In the genomic region with DNA sequence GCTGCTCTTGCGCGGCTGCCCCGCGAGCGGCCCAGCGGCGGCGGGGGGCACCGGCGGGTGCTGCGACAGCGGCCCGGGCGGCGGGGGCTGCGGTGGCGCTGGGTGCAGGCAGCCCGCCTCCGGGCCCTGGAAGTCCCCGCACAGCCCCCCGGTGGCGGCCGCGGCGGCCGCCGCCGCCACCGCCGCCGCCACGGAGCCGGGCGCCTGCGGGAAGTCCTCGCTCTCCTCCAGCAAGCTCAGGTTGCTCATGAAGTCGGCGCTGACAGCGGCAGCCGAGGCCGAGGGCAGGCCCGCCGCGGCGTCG, we compare ENCODE assay signal across 8 cellular contexts. TPM values are rescaled to one million over a fixed set of nuclear protein-coding genes. Genes with fewer than 3 reads are reported as not detected.
DNase-seq lines count a peak whose midpoint lies in the region; ATAC-seq, FAIRE-seq and TF ChIP-seq lines count a peak whose summit lies in the region.

No MANE protein-coding gene starts in this region.

- no peaks in the 10 kb centered on the region for H3K27me3 ChIP-seq in GM06990 (replicated peaks; ENCODE audit: control insufficient read depth, insufficient read depth, low read length)
- H3K27me3 ChIP-seq in endothelial cell of umbilical vein (ENCODE audit: control insufficient read depth in 2 of 2, insufficient read depth in 2 of 2, low read length in 2 of 2): no peaks in the 10 kb centered on the region
- no peaks in the 10 kb centered on the region for H3K27me3 ChIP-seq in parathyroid adenoma (ENCODE audit: control insufficient read depth, insufficient read depth, low read length)

- no peak for TF ChIP-seq CTCF in GM06990 (IDR thresholded peaks at IDR 0.05; ENCODE audit: insufficient read depth, low read length, poor library complexity, severe bottlenecking)
- TF ChIP-seq CTCF in endothelial cell of umbilical vein (IDR thresholded peaks at IDR 0.05; ENCODE audit: extremely low read depth in 1 of 2, insufficient read depth in 1 of 2, low read depth in 1 of 2, low read length in 2 of 2): no peak
- no peak for TF ChIP-seq CTCF in parathyroid adenoma (IDR thresholded peaks at IDR 0.05)

- H2AFZ ChIP-seq in endothelial cell of umbilical vein (ENCODE audit: low read depth, low read length) (no peak overlapping the region), parathyroid adenoma (peak overlapping the region; percentile 80)

- H3K36me3 ChIP-seq in GM06990 (ENCODE audit: control insufficient read depth, insufficient read depth, low read length) (no peaks in the 10 kb centered on the region), endothelial cell of umbilical vein (ENCODE audit: control insufficient read depth in 2 of 2, extremely low read depth in 1 of 2, insufficient read depth in 2 of 2, low read length in 2 of 2) (no peaks in the 10 kb centered on the region), parathyroid adenoma (ENCODE audit: control insufficient read depth, insufficient read depth, low read length) (no peaks in the 10 kb centered on the region)

- intact Hi-C loops in endothelial cell of umbilical vein (cut with micrococcal nuclease): loop anchor here (1.0 to 5.0 kb wide), 9 partner anchors 17 to 878 kb away; no protein-coding TSS in a partner anchor

- FAIRE-seq in endothelial cell of umbilical vein (lab: Jason Lieb, UNC): no peak

- peak overlapping the region; percentile 81 for H3K27ac ChIP-seq in endothelial cell of umbilical vein (ENCODE audit: insufficient read depth, low read depth, low read length)
- peak overlapping the region; percentile 74 for H3K27ac ChIP-seq in parathyroid adenoma

- ATAC-seq in HG02852 (IDR thresholded peaks at IDR 0.05; ENCODE audit: unreplicated experiment): peak; percentile 9
- ATAC-seq in GM21526 (IDR thresholded peaks at IDR 0.05; ENCODE audit: low FRiP score, unreplicated experiment): no peak
- no peak for ATAC-seq in GM19467 (IDR thresholded peaks at IDR 0.05; ENCODE audit: unreplicated experiment)

- no peaks in the 10 kb centered on the region for H3K9me3 ChIP-seq in endothelial cell of umbilical vein (replicated peaks; ENCODE audit: control insufficient read depth, insufficient read depth, low read length)
- H3K9me3 ChIP-seq in parathyroid adenoma (ENCODE audit: control insufficient read depth, low read length): no peaks in the 10 kb centered on the region

- TF ChIP-seq POLR2A in endothelial cell of umbilical vein (IDR thresholded peaks at IDR 0.05; ENCODE audit: low read depth, low read length): no peak

- dilution Hi-C loops in endothelial cell of umbilical vein (cut with MboI; ENCODE audit: extremely low pct_ligation_motif_present, low sequenced_read_pairs): no loop called here

- peaks cover 24% of the 10 kb centered on the region for H3K4me1 ChIP-seq in endothelial cell of umbilical vein (ENCODE audit: control insufficient read depth, extremely low read depth, insufficient read depth, low read length)
- H3K4me1 ChIP-seq in parathyroid adenoma: no peaks in the 10 kb centered on the region

- H3K9me1 ChIP-seq in endothelial cell of umbilical vein (replicated peaks; ENCODE audit: control insufficient read depth, extremely low read depth, insufficient read depth, low read length): no peaks in the 10 kb centered on the region

- CTCF ChIA-PET in endothelial cell of umbilical vein (lab: Charles Lee): interaction anchor here (1.0 to 1.2 kb wide), 2 partner anchors 12 to 107 kb away, joined by 3 read pairs; no protein-coding TSS in a partner anchor

- peak overlapping the region; percentile 19 for H3K4me2 ChIP-seq in endothelial cell of umbilical vein (ENCODE audit: insufficient read depth, low read length)
- peak overlapping the region; percentile 88 for H3K4me2 ChIP-seq in parathyroid adenoma (ENCODE audit: low read length)

- H3K4me3 ChIP-seq in GM06990 (replicated peaks; ENCODE audit: low read depth, low read length) (peak overlapping the region; percentile 80), endothelial cell of umbilical vein (replicated peaks in 1 of 3; ENCODE audit: insufficient read depth in 1 of 3, low read depth in 1 of 3, low read length in 3 of 3) (peak overlapping the region; percentile 67 to 93 (median 86)), parathyroid adenoma (ENCODE audit: low read depth, low read length) (peak overlapping the region; percentile 78)

- no TSS peak for BruUV-seq in endothelial cell of umbilical vein (replicated peaks; lab: Mats Ljungman, UMichigan)

- no peaks in the 10 kb centered on the region for H4K20me1 ChIP-seq in endothelial cell of umbilical vein (replicated peaks; ENCODE audit: control insufficient read depth, extremely low read depth, insufficient read depth, low read length)

- POLR2A ChIA-PET in endothelial cell of umbilical vein (lab: Charles Lee): interaction anchor here (1.0 kb wide), 1 partner anchor 16 kb away, joined by 3 read pairs; no protein-coding TSS in a partner anchor

- peak overlapping the region; percentile 75 for H3K9ac ChIP-seq in endothelial cell of umbilical vein (replicated peaks; ENCODE audit: extremely low read depth, insufficient read depth, low read length)
- no peak overlapping the region for H3K9ac ChIP-seq in parathyroid adenoma

- H3K79me2 ChIP-seq in endothelial cell of umbilical vein (ENCODE audit: control insufficient read depth, insufficient read depth, low read length) (peaks cover 54% of the 10 kb centered on the region), parathyroid adenoma (no peaks in the 10 kb centered on the region)

- DNase-seq in GM06990 (ENCODE audit: extremely low read depth, insufficient read length) (peak; percentile 62), endothelial cell of umbilical vein (ENCODE audit: low read depth, low spot score) (no peak), NCI-H524 treated with DMSO at 0.1 percent for 48 hours (lab: John Stamatoyannopoulos, UW) (no peak)
- DNase-seq in activated CD4-positive, alpha-beta T cell treated with anti-CD3 and anti-CD28 coated beads for 48 hours: peak; percentile 50

TF ChIP-seq in endothelial cell of umbilical vein, 7 proteins besides CTCF, POLR2A, EP300 and RAD21:
- TF ChIP-seq, protein P1, sequence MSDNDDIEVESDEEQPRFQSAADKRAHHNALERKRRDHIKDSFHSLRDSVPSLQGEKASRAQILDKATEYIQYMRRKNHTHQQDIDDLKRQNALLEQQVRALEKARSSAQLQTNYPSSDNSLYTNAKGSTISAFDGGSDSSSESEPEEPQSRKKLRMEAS (IDR thresholded peaks at IDR 0.05; ENCODE audit: insufficient read depth, insufficient read length): no peak
- TF ChIP-seq EZH2 (IDR thresholded peaks at IDR 0.05; ENCODE audit: borderline replicate concordance, low read depth, low read length, severe bottlenecking) (no peak), GATA2 (IDR thresholded peaks at IDR 0.05; ENCODE audit: insufficient read depth, insufficient read length, low read depth, low read length) (no peak)

RNA-seq across cellular contexts. Expression of a gene that starts 0.7 kb away (rescaled TPM):
- total RNA-seq in endothelial cell of umbilical vein: 47.6 and 48.5 TPM in 2 replicates
- polyA plus RNA-seq in endothelial cell of umbilical vein: 44.7 and 46.6 TPM in 2 replicates
- polyA plus RNA-seq in endothelial cell of umbilical vein (2011; cell fraction: cytosol; rRNA removed): 26.5 and 27.1 TPM in 2 replicates
- 50.3 and 58.3 TPM in 2 replicates for polyA plus RNA-seq in endothelial cell of umbilical vein (2011; cell fraction: nucleus; rRNA removed)
- polyA plus RNA-seq in endothelial cell of umbilical vein (2012): 28.4 and 38.6 TPM in 2 replicates
- polyA minus RNA-seq in endothelial cell of umbilical vein: 143 and 150 TPM in 2 replicates
- polyA minus RNA-seq in endothelial cell of umbilical vein (2011; cell fraction: cytosol; rRNA and poly(A)+ RNA removed): 3.6 TPM
- 136 and 154 TPM in 2 replicates for polyA minus RNA-seq in endothelial cell of umbilical vein (2011; cell fraction: nucleus; rRNA and poly(A)+ RNA removed)

Comparison
In these comparisons a context has a peak if more than half of its experiments do, and no peak if none do; other contexts are left out.
1. DNase-seq: peak in GM06990 (single experiment) and activated CD4-positive, alpha-beta T cell treated with anti-CD3 and anti-CD28 coated beads for 48 hours (single experiment); none in endothelial cell of umbilical vein (single experiment) and NCI-H524 treated with DMSO at 0.1 percent for 48 hours (single experiment).
2. Peak in every context shown above with its lines, with median percentiles within 50 percentile points of each other: H3K4me3 ChIP-seq.